In genomic region chr16:71883849-71884638, GRCh38 we compare ENCODE assay signal across 8 cellular contexts. TPM values are rescaled to one million over a fixed set of nuclear protein-coding genes. Genes with fewer than 3 reads are reported as not detected.
DNase-seq lines count a peak whose midpoint lies in the region; ATAC-seq and TF ChIP-seq lines count a peak whose summit lies in the region.

A gene with protein sequence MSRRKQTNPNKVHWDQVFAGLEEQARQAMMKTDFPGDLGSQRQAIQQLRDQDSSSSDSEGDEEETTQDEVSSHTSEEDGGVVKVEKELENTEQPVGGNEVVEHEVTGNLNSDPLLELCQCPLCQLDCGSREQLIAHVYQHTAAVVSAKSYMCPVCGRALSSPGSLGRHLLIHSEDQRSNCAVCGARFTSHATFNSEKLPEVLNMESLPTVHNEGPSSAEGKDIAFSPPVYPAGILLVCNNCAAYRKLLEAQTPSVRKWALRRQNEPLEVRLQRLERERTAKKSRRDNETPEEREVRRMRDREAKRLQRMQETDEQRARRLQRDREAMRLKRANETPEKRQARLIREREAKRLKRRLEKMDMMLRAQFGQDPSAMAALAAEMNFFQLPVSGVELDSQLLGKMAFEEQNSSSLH (minus strand): TSS chr16:71884182. CDS start chr16:71879946, 4,236 bp downstream.

- no peaks in the 10 kb centered on the region for H3K9me3 ChIP-seq in colonic mucosa

- intact Hi-C loops in colonic mucosa (cut with DNase I) = loop anchor here (5.0 kb wide), 1 partner anchor 78 kb away; no protein-coding TSS in a partner anchor
- intact Hi-C loops in left colon (cut with DNase I, micrococcal nuclease) = no loop called here

- H3K4me1 ChIP-seq in colonic mucosa = no peaks in the 10 kb centered on the region

- no peaks in the 10 kb centered on the region for H3K27me3 ChIP-seq in colonic mucosa

- ATAC-seq in GM18511 (IDR thresholded peaks at IDR 0.05; ENCODE audit: unreplicated experiment) (peak; percentile 64), HG03039 (IDR thresholded peaks at IDR 0.05; ENCODE audit: unreplicated experiment) (peak; percentile 45), left colon (peak; percentile 75)

- DNase-seq in A172 (ENCODE audit: low spot score) (peak; percentile 47), NCI-H345 (lab: John Stamatoyannopoulos, UW) (peak; percentile 88), colonic mucosa (peak; percentile 73), left colon (peak; percentile 72 to 84)
- DNase-seq in activated CD4-positive, alpha-beta T cell treated with anti-CD3 and anti-CD28 coated beads for 4 hours = peak; percentile 68 to 76
- DNase-seq in stimulated activated CD4-positive, alpha-beta T cell treated with anti-CD3 and anti-CD28 coated beads, Interleukin-1b, Interleukin-23, amount 100 ng/mL, for 48 hours = peak; percentile 72

- peak within 1 kb of the TSS; percentile 87 for H3K27ac ChIP-seq in colonic mucosa

- H3K36me3 ChIP-seq in colonic mucosa = no peaks in the 10 kb centered on the region

- peak within 1 kb of the TSS; percentile 88 to 93 for H3K9ac ChIP-seq in colonic mucosa (ENCODE audit: low read depth in 2 of 2, low read length in 2 of 2)

- peak within 1 kb of the TSS; percentile 97 for H3K4me3 ChIP-seq in colonic mucosa

- peak; percentile 37 for TF ChIP-seq CTCF in colonic mucosa (IDR thresholded peaks at IDR 0.05)

RNA-seq across cellular contexts. Expression of the gene that starts here (rescaled TPM):
- total RNA-seq in A172 (2014; rRNA removed; shearing (Covaris generic)) = 8.1 and 23.9 TPM in 2 replicates
- total RNA-seq in colonic mucosa (10 to 100 TPM in 1 of 2 donors, 1 to 10 TPM in 1; 6.3 to 10.1 TPM), left colon (10 to 100 TPM; 12.5 to 13.0 TPM)

Comparison
In these comparisons a context has a peak if more than half of its experiments do, and no peak if none do; other contexts are left out.
1. Peak in every context shown above with its lines: DNase-seq, ATAC-seq, H3K4me3 ChIP-seq and H3K27ac ChIP-seq.